ENCODE assay signal across 17 cellular contexts in the genomic region with DNA sequence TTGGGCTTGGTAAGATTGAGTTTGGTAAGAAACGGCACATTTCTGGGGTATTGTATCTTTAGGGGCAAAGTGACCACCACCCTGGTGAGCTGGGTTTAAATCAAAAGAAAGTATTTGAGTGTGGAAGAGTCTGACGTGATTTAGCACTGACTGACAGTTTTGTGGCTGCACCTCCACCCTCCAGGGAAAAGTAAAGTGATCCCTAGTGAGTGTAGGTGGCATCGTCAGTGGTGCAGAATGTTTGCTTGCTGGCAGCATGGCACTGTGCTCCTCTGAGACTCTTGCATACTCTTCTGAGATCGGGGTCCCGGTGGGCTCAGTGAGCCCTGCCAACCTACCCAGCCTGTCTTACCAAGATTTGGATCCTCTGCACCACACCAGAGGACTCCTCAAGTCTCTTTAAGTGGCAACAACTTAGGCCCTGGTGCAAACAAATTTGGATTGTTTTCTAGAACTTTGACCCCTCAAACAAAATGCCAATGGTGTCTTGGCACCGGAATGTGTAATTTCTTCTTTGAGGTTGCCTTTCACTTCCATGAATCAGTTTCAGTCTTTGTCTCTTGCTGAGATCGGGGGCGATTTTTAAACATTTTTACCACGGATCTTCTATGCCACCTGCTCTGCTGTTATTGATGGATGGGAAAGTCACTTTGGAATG. TPM values are rescaled to one million over a fixed set of nuclear protein-coding genes. Genes with fewer than 3 reads are reported as not detected.
DNase-seq lines count a peak whose midpoint lies in the region; ATAC-seq, FAIRE-seq and TF ChIP-seq lines count a peak whose summit lies in the region.
"Had no signal": no experiment of that assay in that cellular context is flagged by ENCODE, and none has a peak within 500 bp of the region (broad histone marks: within the 10 kb centered on the region; RNA-seq: fewer than 3 reads in every experiment).

No MANE protein-coding gene starts in this region.

- H3K9ac ChIP-seq in BLaER1 (no peak overlapping the region), DND-41 (ENCODE audit: low read depth, low read length) (no peak overlapping the region)

- H3K27me3 Mint-ChIP-seq in T-helper 17 cell (no peaks in the 10 kb centered on the region), immature natural killer cell (ENCODE audit: low read depth in 3 of 3) (peaks cover 0 to 7% (median 0%) of the 10 kb centered on the region in 3 donors), WTC11 (ENCODE audit: low read depth) (peaks cover 77% of the 10 kb centered on the region)

- no peak for FAIRE-seq in pancreas (lab: Jason Lieb, UNC)
- FAIRE-seq: endothelial cell of umbilical vein, TTC549 had no signal

- peak overlapping the region; percentile 97 for H3K27ac Mint-ChIP-seq in T-helper 17 cell
- peak overlapping the region; percentile 5 to 77 (median 53) for H3K27ac Mint-ChIP-seq in immature natural killer cell
- H3K27ac Mint-ChIP-seq in WTC11, result no peak overlapping the region

- H3K4me2 ChIP-seq in BLaER1, result peak overlapping the region; percentile 92
- peak overlapping the region; percentile 91; the same call in 1 of the 2 replicates for H3K4me2 ChIP-seq in DND-41 (ENCODE audit: insufficient read depth, low read length)

- H3K9me3 Mint-ChIP-seq in immature natural killer cell (no peaks in the 10 kb centered on the region), WTC11 (no peaks in the 10 kb centered on the region)

- H3K4me3 Mint-ChIP-seq in T-helper 17 cell, result peak overlapping the region; percentile 100
- H3K4me3 Mint-ChIP-seq in immature natural killer cell, result peak overlapping the region; percentile 7 to 99 (median 96)
- no peak overlapping the region for H3K4me3 Mint-ChIP-seq in WTC11

- CTCF ChIA-PET in WTC11 (lab: Charles Lee), result interaction anchor here (2.4 kb wide), 1 partner anchor 172 kb away, joined by 13 read pairs; no protein-coding TSS in a partner anchor

- 34 to 40% methylated on average over 9 of the region's 9 CpGs for WGBS in pancreas, 2 donors

- H3K27me3 ChIP-seq in BLaER1 (peaks cover 47% of the 10 kb centered on the region), DND-41 (ENCODE audit: insufficient read depth, low read length, poor library complexity) (no peaks in the 10 kb centered on the region), pancreas (peaks cover 0 to 4% (median 0%) of the 10 kb centered on the region in 4 donors)
- H3K27me3 ChIP-seq: vagina had no signal

- H4K20me1 ChIP-seq in BLaER1 (peaks cover 30% of the 10 kb centered on the region), DND-41 (ENCODE audit: insufficient read depth, low read length) (peaks cover 8% of the 10 kb centered on the region; the same call in 1 of the 2 replicates)

- H2AFZ ChIP-seq in DND-41 (ENCODE audit: low read depth, low read length), result no peak overlapping the region

- H3K4me3 ChIP-seq in BLaER1 (no peak overlapping the region), DND-41 (ENCODE audit: low read depth in 1 of 2, low read length in 2 of 2) (no peak overlapping the region), pancreas (no peak overlapping the region)
- H3K4me3 ChIP-seq: vagina had no signal

- H3K36me3 Mint-ChIP-seq in T-helper 17 cell (ENCODE audit: low read depth), result peaks cover 5% of the 10 kb centered on the region
- peaks cover 4 to 16% (median 5%) of the 10 kb centered on the region in 3 donors for H3K36me3 Mint-ChIP-seq in immature natural killer cell
- H3K36me3 Mint-ChIP-seq in WTC11, result no peaks in the 10 kb centered on the region

- peaks cover 47% of the 10 kb centered on the region for H3K4me1 ChIP-seq in BLaER1
- H3K4me1 ChIP-seq in DND-41 (ENCODE audit: insufficient read depth, low read length), result peaks cover 58% of the 10 kb centered on the region
- no peaks in the 10 kb centered on the region for H3K4me1 ChIP-seq in pancreas
- H3K4me1 ChIP-seq: BE2C had no signal

- no peak for ATAC-seq in DND-41 (ENCODE audit: insufficient read depth, low read depth)
- ATAC-seq in T-helper 17 cell, result no peak
- no peak for ATAC-seq in HG03469 (IDR thresholded peaks at IDR 0.05; ENCODE audit: unreplicated experiment)
- ATAC-seq in WTC11, result no peak
- no peak for ATAC-seq in pancreas

- H3K4me1 Mint-ChIP-seq in T-helper 17 cell, result peaks cover 62% of the 10 kb centered on the region
- peaks cover 58 to 72% of the 10 kb centered on the region in 2 donors for H3K4me1 Mint-ChIP-seq in immature natural killer cell
- peaks cover 30% of the 10 kb centered on the region for H3K4me1 Mint-ChIP-seq in WTC11

- DNase-seq in DND-41 (no peak), T-helper 17 cell (no peak), immature natural killer cell (no peak), GM03348 (ENCODE audit: low spot score) (no peak), WTC11 (ENCODE audit: low spot score) (no peak), pancreas (no peak)
- DNase-seq: BE2C, EL, KBM-7, mesendoderm, NCI-H1105, SHP77 treated with DMSO at 0.1 percent for 48 hours had no signal

- H3K36me3 ChIP-seq in BLaER1 (no peaks in the 10 kb centered on the region), DND-41 (ENCODE audit: insufficient read depth, low read length) (peaks cover 25% of the 10 kb centered on the region), pancreas (no peaks in the 10 kb centered on the region)
- H3K36me3 ChIP-seq: BE2C, vagina had no signal

- peaks cover 59% of the 10 kb centered on the region for H3K79me2 ChIP-seq in DND-41 (ENCODE audit: insufficient read depth, low read length)

- POLR2A ChIA-PET in WTC11 (lab: Charles Lee), result no interaction called here

- intact Hi-C loops in pancreas (cut with DNase I), result no loop called here

- TF ChIP-seq CTCF in DND-41 (IDR thresholded peaks at IDR 0.05; ENCODE audit: borderline replicate concordance, extremely low read depth, low read length, poor library complexity, severe bottlenecking) (no peak), WTC11 (IDR thresholded peaks at IDR 0.05) (no peak), pancreas (IDR thresholded peaks at IDR 0.05) (no peak)

- H3K27ac ChIP-seq in BLaER1, result no peak overlapping the region
- no peak overlapping the region for H3K27ac ChIP-seq in DND-41 (ENCODE audit: low read length)
- H3K27ac ChIP-seq in pancreas, result no peak overlapping the region
- H3K27ac ChIP-seq: vagina had no signal

- H3K9me3 ChIP-seq in BLaER1, result no peaks in the 10 kb centered on the region
- no peaks in the 10 kb centered on the region for H3K9me3 ChIP-seq in DND-41 (ENCODE audit: insufficient read depth, low read length, severe bottlenecking)
- no peaks in the 10 kb centered on the region for H3K9me3 ChIP-seq in T-helper 17 cell (ENCODE audit: control insufficient read depth, low read length, poor library complexity, severe bottlenecking)
- no peaks in the 10 kb centered on the region for H3K9me3 ChIP-seq in pancreas
- H3K9me3 ChIP-seq: BE2C, vagina had no signal

TF ChIP-seq in WTC11, 78 proteins besides CTCF, POLR2A, EP300 and RAD21 (continues in another document):
- TF ChIP-seq, protein P1, sequence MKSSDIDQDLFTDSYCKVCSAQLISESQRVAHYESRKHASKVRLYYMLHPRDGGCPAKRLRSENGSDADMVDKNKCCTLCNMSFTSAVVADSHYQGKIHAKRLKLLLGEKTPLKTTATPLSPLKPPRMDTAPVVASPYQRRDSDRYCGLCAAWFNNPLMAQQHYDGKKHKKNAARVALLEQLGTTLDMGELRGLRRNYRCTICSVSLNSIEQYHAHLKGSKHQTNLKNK (CRISPR knock-in tag; IDR thresholded peaks at IDR 0.05), result no peak
- TF ChIP-seq, protein P2, sequence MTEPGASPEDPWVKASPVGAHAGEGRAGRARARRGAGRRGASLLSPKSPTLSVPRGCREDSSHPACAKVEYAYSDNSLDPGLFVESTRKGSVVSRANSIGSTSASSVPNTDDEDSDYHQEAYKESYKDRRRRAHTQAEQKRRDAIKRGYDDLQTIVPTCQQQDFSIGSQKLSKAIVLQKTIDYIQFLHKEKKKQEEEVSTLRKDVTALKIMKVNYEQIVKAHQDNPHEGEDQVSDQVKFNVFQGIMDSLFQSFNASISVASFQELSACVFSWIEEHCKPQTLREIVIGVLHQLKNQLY (CRISPR knock-in tag; IDR thresholded peaks at IDR 0.05), result no peak
- TF ChIP-seq, protein P3, sequence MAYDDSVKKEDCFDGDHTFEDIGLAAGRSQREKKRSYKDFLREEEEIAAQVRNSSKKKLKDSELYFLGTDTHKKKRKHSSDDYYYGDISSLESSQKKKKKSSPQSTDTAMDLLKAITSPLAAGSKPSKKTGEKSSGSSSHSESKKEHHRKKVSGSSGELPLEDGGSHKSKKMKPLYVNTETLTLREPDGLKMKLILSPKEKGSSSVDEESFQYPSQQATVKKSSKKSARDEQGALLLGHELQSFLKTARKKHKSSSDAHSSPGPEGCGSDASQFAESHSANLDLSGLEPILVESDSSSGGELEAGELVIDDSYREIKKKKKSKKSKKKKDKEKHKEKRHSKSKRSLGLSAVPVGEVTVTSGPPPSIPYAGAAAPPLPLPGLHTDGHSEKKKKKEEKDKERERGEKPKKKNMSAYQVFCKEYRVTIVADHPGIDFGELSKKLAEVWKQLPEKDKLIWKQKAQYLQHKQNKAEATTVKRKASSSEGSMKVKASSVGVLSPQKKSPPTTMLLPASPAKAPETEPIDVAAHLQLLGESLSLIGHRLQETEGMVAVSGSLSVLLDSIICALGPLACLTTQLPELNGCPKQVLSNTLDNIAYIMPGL (CRISPR knock-in tag; IDR thresholded peaks at IDR 0.05), result no peak
- TF ChIP-seq MXD4 (CRISPR knock-in tag; IDR thresholded peaks at IDR 0.05; ENCODE audit: borderline replicate concordance), result no peak
- no peak for TF ChIP-seq JAZF1 (CRISPR knock-in tag; IDR thresholded peaks at IDR 0.05)
- TF ChIP-seq, protein P4, sequence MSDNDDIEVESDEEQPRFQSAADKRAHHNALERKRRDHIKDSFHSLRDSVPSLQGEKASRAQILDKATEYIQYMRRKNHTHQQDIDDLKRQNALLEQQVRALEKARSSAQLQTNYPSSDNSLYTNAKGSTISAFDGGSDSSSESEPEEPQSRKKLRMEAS (CRISPR knock-in tag; IDR thresholded peaks at IDR 0.05), result no peak
- TF ChIP-seq, protein P5, sequence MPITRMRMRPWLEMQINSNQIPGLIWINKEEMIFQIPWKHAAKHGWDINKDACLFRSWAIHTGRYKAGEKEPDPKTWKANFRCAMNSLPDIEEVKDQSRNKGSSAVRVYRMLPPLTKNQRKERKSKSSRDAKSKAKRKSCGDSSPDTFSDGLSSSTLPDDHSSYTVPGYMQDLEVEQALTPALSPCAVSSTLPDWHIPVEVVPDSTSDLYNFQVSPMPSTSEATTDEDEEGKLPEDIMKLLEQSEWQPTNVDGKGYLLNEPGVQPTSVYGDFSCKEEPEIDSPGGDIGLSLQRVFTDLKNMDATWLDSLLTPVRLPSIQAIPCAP (CRISPR knock-in tag; IDR thresholded peaks at IDR 0.05), result no peak
- no peak for TF ChIP-seq NFYB (CRISPR knock-in tag; conservative IDR thresholded peaks at IDR 0.05; ENCODE audit: low read depth)

RNA-seq across cellular contexts. Expression of a gene that starts 2.8 kb away (rescaled TPM):
- 100 to 1,000 TPM; 122 to 137 TPM for total RNA-seq in T-helper 17 cell
- 100 to 1,000 TPM in 2 of 3 donors, 10 to 100 TPM in 1; 78.7 to 110 (median 104) TPM for polyA plus RNA-seq in immature natural killer cell
- 6.9 to 13.4 TPM (median 11.3 TPM) in 3 replicates for total RNA-seq in WTC11 (2021)
- total RNA-seq in pancreas, result 1 to 10 TPM in 3 of 6 donors, under 1 TPM in 3; 0.19 to 4.3 (median 1.0) TPM
- polyA plus RNA-seq in pancreas, result under 1 TPM; 0.19 to 0.30 TPM
- total RNA-seq: endothelial cell of umbilical vein had no signal
